In the genomic region with DNA sequence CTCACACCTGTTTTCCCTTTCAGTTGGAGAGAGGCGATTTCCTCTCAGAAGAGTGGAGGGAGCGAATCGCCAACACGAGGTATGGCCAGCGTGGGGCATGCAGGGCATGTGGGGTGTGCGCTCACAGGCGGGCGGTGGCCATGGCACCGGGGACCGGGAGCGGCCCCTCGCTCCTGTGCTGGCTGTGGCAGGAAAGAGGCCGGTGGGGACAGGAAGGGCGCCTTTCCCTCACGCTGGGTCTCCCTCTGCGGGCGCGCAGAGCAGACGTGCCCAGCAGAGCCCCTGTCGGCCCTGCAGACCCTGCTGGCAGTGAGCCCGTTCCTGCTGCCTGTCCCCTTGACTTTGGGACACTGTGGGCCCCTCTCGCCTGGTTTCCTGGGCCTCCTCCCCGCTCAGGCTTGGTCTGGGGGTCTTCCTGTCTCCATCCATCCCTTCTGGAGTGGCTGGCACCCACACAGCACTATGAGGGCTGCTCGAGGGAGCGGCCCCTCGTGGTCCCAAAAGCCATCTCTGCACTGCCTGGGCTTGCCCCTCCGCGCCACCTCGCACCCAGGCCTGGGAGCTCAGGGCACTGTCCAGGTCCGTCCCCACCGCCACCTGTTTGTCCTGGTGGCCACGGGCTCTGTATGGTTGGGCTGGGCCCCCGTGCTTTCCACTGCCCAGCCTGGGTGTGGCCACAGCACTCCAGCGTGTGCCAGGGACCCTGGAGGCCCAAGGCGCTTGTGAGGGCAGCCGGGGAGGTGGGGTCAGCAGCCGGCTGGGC, we compare ENCODE assay signal across 17 cellular contexts. TPM values are rescaled to one million over a fixed set of nuclear protein-coding genes. Genes with fewer than 3 reads are reported as not detected.
"Had no signal": no experiment of that assay in that cellular context is flagged by ENCODE, and none has a peak within 500 bp of the region (broad histone marks: within the 10 kb centered on the region; RNA-seq: fewer than 3 reads in every experiment).

No MANE protein-coding gene starts in this region.

- H3K4me3 Mint-ChIP-seq: naive thymus-derived CD4-positive, alpha-beta T cell; type B pancreatic cell had no signal

- ATAC-seq: left colon; naive thymus-derived CD4-positive, alpha-beta T cell; stimulated activated naive CD8-positive, alpha-beta T cell treated with anti-CD3 and anti-CD28 coated beads, Interleukin-15, Interleukin-2, amounts not matched to agents 100 U/mL and 50 U/mL, for 24 hours had no signal

- H3K9me3 Mint-ChIP-seq: naive thymus-derived CD4-positive, alpha-beta T cell; type B pancreatic cell had no signal

- H3K27me3 Mint-ChIP-seq: naive thymus-derived CD4-positive, alpha-beta T cell; type B pancreatic cell had no signal

- H3K9me3 ChIP-seq: heart left ventricle, right atrium auricular region, suprapubic skin, thyroid gland had no signal

- H3K27ac Mint-ChIP-seq: naive thymus-derived CD4-positive, alpha-beta T cell; type B pancreatic cell had no signal

- H3K4me3 ChIP-seq: heart left ventricle, lung, right atrium auricular region, suprapubic skin, thyroid gland had no signal

- H3K4me1 ChIP-seq: thyroid gland had no signal

- DNase-seq: effector CD4-positive, alpha-beta T cell; foreskin melanocyte; heart left ventricle; hippocampal formation; left colon; left ventricle myocardium superior; mesenchymal stem cell; naive thymus-derived CD4-positive, alpha-beta T cell; small intestine; stimulated activated CD4-positive, alpha-beta T cell treated with anti-CD3 and anti-CD28 coated beads, Interleukin-12 subunit alpha, Interleukin-12 subunit beta, amount 100 ng/mL, for 4 hours; stimulated activated naive CD8-positive, alpha-beta T cell treated with anti-CD3 and anti-CD28 coated beads, Interleukin-15, Interleukin-2, amounts not matched to agents 100 U/mL and 50 U/mL, for 24 hours; thyroid gland had no signal

- FAIRE-seq: small intestine had no signal

- H3K27me3 ChIP-seq: heart left ventricle, right atrium auricular region, suprapubic skin, thyroid gland had no signal

- H3K27ac ChIP-seq: heart left ventricle, right atrium auricular region, suprapubic skin, thyroid gland had no signal

RNA-seq across cellular contexts. Expression of a gene that starts 49.1 kb away (rescaled TPM):
- total RNA-seq: kidney epithelial cell had no signal
- polyA plus RNA-seq: naive thymus-derived CD4-positive, alpha-beta T cell had no signal
